ENCODE assay signal across 10 cellular contexts in genomic region chr3:186268616-186269448, GRCh38.
DNase-seq lines count a peak whose midpoint lies in the region; ATAC-seq, FAIRE-seq and TF ChIP-seq lines count a peak whose summit lies in the region.
"Had no signal": no experiment of that assay in that cellular context is flagged by ENCODE, and none has a peak within 500 bp of the region (broad histone marks: within the 10 kb centered on the region; RNA-seq: fewer than 3 reads in every experiment).

No MANE protein-coding gene starts in this region.

- in situ Hi-C loops in astrocyte of the cerebellum (cut with HindIII; ENCODE audit: low sequenced_read_pairs) = no loop called here

- no peak for FAIRE-seq in D721Med (lab: Jason Lieb, UNC)

- no peak for DNase-seq in D721Med (ENCODE audit: insufficient read length, low spot score)
- peak; percentile 40 for DNase-seq in HT-29 (ENCODE audit: low spot score)
- DNase-seq in astrocyte of the cerebellum (ENCODE audit: low read depth) = no peak
- peak; percentile 21 for DNase-seq in left kidney (ENCODE audit: low read depth, low spot score)
- no peak for DNase-seq in epidermal melanocyte (ENCODE audit: insufficient read length, low spot score)
- DNase-seq: activated CD4-positive, alpha-beta memory T cell treated with anti-CD3 and anti-CD28 coated beads, Interleukin-2, amount 10 ng/mL, durations not matched to agents 7 days and 5 days; NCI-H69 had no signal

- ATAC-seq in GM21367 (IDR thresholded peaks at IDR 0.05; ENCODE audit: unreplicated experiment) (no peak), HG03571 (IDR thresholded peaks at IDR 0.05; ENCODE audit: unreplicated experiment) (no peak), GM19463 (IDR thresholded peaks at IDR 0.05; ENCODE audit: unreplicated experiment) (no peak)

- no peak overlapping the region for H3K4me3 ChIP-seq in astrocyte of the cerebellum (ENCODE audit: low read depth, low read length)

- peak; percentile 29 for TF ChIP-seq CTCF in D721Med (IDR thresholded peaks at IDR 0.05; ENCODE audit: insufficient read depth, missing control alignments)
- peak; percentile 39 for TF ChIP-seq CTCF in astrocyte of the cerebellum (IDR thresholded peaks at IDR 0.05; ENCODE audit: low read depth, low read length, missing control alignments)

Comparison
In these comparisons a context has a peak if more than half of its experiments do, and no peak if none do; other contexts are left out.
1. DNase-seq: peak in HT-29 (single experiment) and left kidney (single experiment); none in D721Med (single experiment), astrocyte of the cerebellum (single experiment) and epidermal melanocyte (single experiment).